Comparison of ENCODE assay signal across 8 cellular contexts in the genomic region with DNA sequence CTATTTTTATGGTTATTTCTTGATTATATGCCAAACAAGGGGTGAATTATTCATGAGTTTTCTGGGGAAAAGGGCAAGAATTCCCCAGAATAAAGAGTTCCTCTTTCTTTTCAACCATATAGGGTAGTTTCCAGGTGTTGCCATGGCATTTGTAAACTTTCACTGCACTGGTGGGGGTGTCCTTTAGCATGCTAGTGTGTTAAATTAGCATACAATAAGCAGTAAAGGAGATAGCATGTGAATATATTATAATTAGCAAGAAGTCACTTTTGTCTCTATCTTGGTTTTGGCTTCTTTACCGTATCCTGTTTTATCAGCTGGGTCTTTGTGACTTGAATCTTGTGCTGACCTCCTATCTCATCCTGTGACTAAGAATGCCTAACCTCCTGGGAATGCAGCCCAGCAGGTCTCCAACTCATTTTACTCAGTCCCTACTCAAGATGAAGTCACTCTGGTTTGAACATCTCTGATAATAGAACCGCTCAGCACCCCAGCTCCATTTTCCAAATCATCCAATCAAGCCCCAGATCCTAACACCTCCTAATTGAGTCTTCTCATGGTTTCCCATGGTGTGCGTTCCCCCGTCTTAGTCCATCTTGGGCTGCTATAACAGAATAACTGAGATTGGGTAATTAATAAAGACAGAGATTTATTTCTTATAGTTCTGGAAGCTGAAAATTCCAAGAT. TPM values are rescaled to one million over a fixed set of nuclear protein-coding genes. Genes with fewer than 3 reads are reported as not detected.
DNase-seq lines count a peak whose midpoint lies in the region; ATAC-seq, FAIRE-seq and TF ChIP-seq lines count a peak whose summit lies in the region.

No MANE protein-coding gene starts in this region.

- POLR2A ChIA-PET in activated CD4-positive, alpha-beta T cell treated with anti-CD3 and anti-CD28 coated beads for 36 hours (lab: Charles Lee), result no interaction called here

- H3K79me2 ChIP-seq in astrocyte (ENCODE audit: insufficient read depth, low read length), result peaks cover 55% of the 10 kb centered on the region

- peak; percentile 5 to 12 for ATAC-seq in naive B cell (ENCODE audit: low read depth in 2 of 2)
- no peak for ATAC-seq in GM18498 (IDR thresholded peaks at IDR 0.05; ENCODE audit: unreplicated experiment)
- no peak for ATAC-seq in activated CD4-positive, alpha-beta T cell treated with anti-CD3 and anti-CD28 coated beads for 36 hours

- H3K9me3 ChIP-seq in astrocyte (ENCODE audit: insufficient read depth, low read depth, low read length), result no peaks in the 10 kb centered on the region

- DNase-seq in GM18507 (ENCODE audit: extremely low spot score, insufficient read length, low read depth) (no peak), HT-29 (ENCODE audit: low spot score) (peak; percentile 38), astrocyte (ENCODE audit: low read depth) (peak; percentile 85), naive B cell (peak; percentile 46), SIG-M5 (lab: John Stamatoyannopoulos, UW) (no peak), nephron progenitor cell (no peak)
- DNase-seq in activated CD4-positive, alpha-beta T cell treated with anti-CD3 and anti-CD28 coated beads for 36 hours, result no peak

- H3K27me3 Mint-ChIP-seq in astrocyte (ENCODE audit: low read depth, unreplicated experiment) (no peaks in the 10 kb centered on the region), naive B cell (no peaks in the 10 kb centered on the region), nephron progenitor cell (ENCODE audit: low read depth, poor library complexity) (peaks cover 3% of the 10 kb centered on the region)
- no peaks in the 10 kb centered on the region for H3K27me3 Mint-ChIP-seq in activated CD4-positive, alpha-beta T cell treated with anti-CD3 and anti-CD28 coated beads for 36 hours

- H3K4me1 Mint-ChIP-seq in astrocyte (ENCODE audit: low read depth, unreplicated experiment) (peaks cover 32% of the 10 kb centered on the region), naive B cell (peaks cover 39 to 51% (median 44%) of the 10 kb centered on the region in 3 donors), nephron progenitor cell (peaks cover 44% of the 10 kb centered on the region)
- peaks cover 35% of the 10 kb centered on the region for H3K4me1 Mint-ChIP-seq in activated CD4-positive, alpha-beta T cell treated with anti-CD3 and anti-CD28 coated beads for 36 hours

- peak; percentile 36 for FAIRE-seq in GM18507 (lab: Jason Lieb, UNC)
- no peak for FAIRE-seq in astrocyte (lab: Jason Lieb, UNC)

- TF ChIP-seq CTCF in astrocyte (IDR thresholded peaks at IDR 0.05; ENCODE audit: insufficient read depth, low read depth, low read length), result no peak
- TF ChIP-seq CTCF in nephron progenitor cell (IDR thresholded peaks at IDR 0.05), result no peak

- no peaks in the 10 kb centered on the region for H3K27me3 ChIP-seq in astrocyte (ENCODE audit: insufficient read depth, low read length)

- CTCF ChIA-PET in activated CD4-positive, alpha-beta T cell treated with anti-CD3 and anti-CD28 coated beads for 36 hours (lab: Charles Lee), result interaction anchor here (0.7 to 1.0 kb wide), 2 partner anchors 25 to 94 kb away, joined by 3 read pairs; no protein-coding TSS in a partner anchor

- no peak overlapping the region for H2AFZ ChIP-seq in astrocyte (ENCODE audit: low read depth, low read length)

- no peaks in the 10 kb centered on the region for H3K36me3 ChIP-seq in astrocyte (ENCODE audit: insufficient read depth, low read length)

- H3K27ac ChIP-seq in astrocyte (ENCODE audit: low read depth, low read length), result peak overlapping the region; percentile 81

- peak overlapping the region; percentile 81 for H3K27ac Mint-ChIP-seq in astrocyte (ENCODE audit: unreplicated experiment)
- H3K27ac Mint-ChIP-seq in naive B cell, result peak overlapping the region in 5 of 6 donors; percentile 79 to 99 (median 91)
- H3K27ac Mint-ChIP-seq in activated CD4-positive, alpha-beta T cell treated with anti-CD3 and anti-CD28 coated beads for 36 hours, result no peak overlapping the region
- no peak overlapping the region for H3K27ac Mint-ChIP-seq in nephron progenitor cell

- H3K9me3 Mint-ChIP-seq in astrocyte (ENCODE audit: unreplicated experiment) (no peaks in the 10 kb centered on the region), naive B cell (peaks cover 0 to 1% (median 0%) of the 10 kb centered on the region in 7 donors), nephron progenitor cell (no peaks in the 10 kb centered on the region)
- no peaks in the 10 kb centered on the region for H3K9me3 Mint-ChIP-seq in activated CD4-positive, alpha-beta T cell treated with anti-CD3 and anti-CD28 coated beads for 36 hours (ENCODE audit: low read depth)

- H4K20me1 ChIP-seq in astrocyte (ENCODE audit: insufficient read depth, low read length), result peaks cover 12% of the 10 kb centered on the region

- intact Hi-C loops in activated CD4-positive, alpha-beta T cell treated with anti-CD3 and anti-CD28 coated beads for 36 hours (cut with DNase I, micrococcal nuclease), result loop anchor here (5.0 to 10.0 kb wide), 3 partner anchors 187 to 605 kb away; partner anchors contain the start of gene GPR171 (in 1 of the 2)

- H3K36me3 Mint-ChIP-seq in astrocyte (ENCODE audit: low read depth, unreplicated experiment), result no peaks in the 10 kb centered on the region
- no peaks in the 10 kb centered on the region for H3K36me3 Mint-ChIP-seq in naive B cell
- peaks cover 22% of the 10 kb centered on the region for H3K36me3 Mint-ChIP-seq in activated CD4-positive, alpha-beta T cell treated with anti-CD3 and anti-CD28 coated beads for 36 hours (ENCODE audit: low read depth)
- peaks cover 46% of the 10 kb centered on the region for H3K36me3 Mint-ChIP-seq in nephron progenitor cell (ENCODE audit: low read depth)

- peaks cover 25% of the 10 kb centered on the region for H3K4me1 ChIP-seq in astrocyte (ENCODE audit: insufficient read depth, low read length)

- H3K4me3 ChIP-seq in astrocyte (ENCODE audit: insufficient read depth, low read depth, low read length), result no peak overlapping the region

- H3K9ac ChIP-seq in astrocyte (ENCODE audit: low read length), result peak overlapping the region; percentile 62

- H3K4me3 Mint-ChIP-seq in astrocyte (ENCODE audit: unreplicated experiment) (peak overlapping the region; percentile 36), naive B cell (peak overlapping the region in 5 of 8 donors; percentile 17 to 87 (median 69)), nephron progenitor cell (no peak overlapping the region)
- H3K4me3 Mint-ChIP-seq in activated CD4-positive, alpha-beta T cell treated with anti-CD3 and anti-CD28 coated beads for 36 hours, result no peak overlapping the region

- peak overlapping the region; percentile 74 for H3K4me2 ChIP-seq in astrocyte (ENCODE audit: low read length)

RNA-seq across cellular contexts. Expression of gene SELENOT, which starts 3.4 kb away (rescaled TPM):
- 103 and 104 TPM in 2 replicates for total RNA-seq in HT-29 (2014; rRNA removed; shearing (Covaris generic))
- total RNA-seq in astrocyte, result 130 and 132 TPM in 2 replicates
- 100 to 1,000 TPM; 279 to 418 (median 299) TPM for polyA plus RNA-seq in naive B cell (ENCODE audit: low read depth in 6 of 6)
- 100 to 1,000 TPM in 1 of 2 experiments, 10 to 100 TPM in 1; 88.6 to 134 TPM for total RNA-seq in activated CD4-positive, alpha-beta T cell treated with anti-CD3 and anti-CD28 coated beads for 36 hours

RNA-seq across cellular contexts. Expression of gene EIF2A, which starts 53.2 kb away (rescaled TPM):
- 94.5 and 104 TPM in 2 replicates for total RNA-seq in HT-29 (2014; rRNA removed; shearing (Covaris generic))
- total RNA-seq in astrocyte, result 64.2 and 69.9 TPM in 2 replicates
- polyA plus RNA-seq in naive B cell (ENCODE audit: low read depth in 6 of 6), result 10 to 100 TPM; 31.6 to 54.0 (median 42.9) TPM
- 100 to 1,000 TPM; 119 to 182 TPM for total RNA-seq in activated CD4-positive, alpha-beta T cell treated with anti-CD3 and anti-CD28 coated beads for 36 hours

RNA-seq across cellular contexts. Expression of gene SERP1, which starts 53.5 kb away (rescaled TPM):
- total RNA-seq in HT-29 (2014; rRNA removed; shearing (Covaris generic)), result 577 and 600 TPM in 2 replicates
- total RNA-seq in astrocyte, result 119 and 131 TPM in 2 replicates
- 100 to 1,000 TPM in 4 of 6 donors, 10 to 100 TPM in 2; 82.5 to 115 (median 106) TPM for polyA plus RNA-seq in naive B cell (ENCODE audit: low read depth in 6 of 6)
- total RNA-seq in activated CD4-positive, alpha-beta T cell treated with anti-CD3 and anti-CD28 coated beads for 36 hours, result 10 to 100 TPM; 84.6 to 96.1 TPM

Comparison
In these comparisons a context has a peak if more than half of its experiments do, and no peak if none do; other contexts are left out.
1. DNase-seq: peak in HT-29 (single experiment), astrocyte (single experiment) and naive B cell (single experiment); none in GM18507 (single experiment), activated CD4-positive, alpha-beta T cell treated with anti-CD3 and anti-CD28 coated beads for 36 hours (single experiment), SIG-M5 (single experiment) and nephron progenitor cell (single experiment).
2. H3K27ac Mint-ChIP-seq: peak in astrocyte (single experiment) and naive B cell (5 of 6); none in activated CD4-positive, alpha-beta T cell treated with anti-CD3 and anti-CD28 coated beads for 36 hours (single experiment) and nephron progenitor cell (single experiment).
3. H3K4me3 Mint-ChIP-seq: peak in astrocyte (single experiment) and naive B cell (5 of 8); none in activated CD4-positive, alpha-beta T cell treated with anti-CD3 and anti-CD28 coated beads for 36 hours (single experiment) and nephron progenitor cell (single experiment).
4. ATAC-seq: peak in naive B cell (2 of 2); none in GM18498 (single experiment) and activated CD4-positive, alpha-beta T cell treated with anti-CD3 and anti-CD28 coated beads for 36 hours (single experiment).